ENCODE assay signal across 1 cellular context in the genomic region with DNA sequence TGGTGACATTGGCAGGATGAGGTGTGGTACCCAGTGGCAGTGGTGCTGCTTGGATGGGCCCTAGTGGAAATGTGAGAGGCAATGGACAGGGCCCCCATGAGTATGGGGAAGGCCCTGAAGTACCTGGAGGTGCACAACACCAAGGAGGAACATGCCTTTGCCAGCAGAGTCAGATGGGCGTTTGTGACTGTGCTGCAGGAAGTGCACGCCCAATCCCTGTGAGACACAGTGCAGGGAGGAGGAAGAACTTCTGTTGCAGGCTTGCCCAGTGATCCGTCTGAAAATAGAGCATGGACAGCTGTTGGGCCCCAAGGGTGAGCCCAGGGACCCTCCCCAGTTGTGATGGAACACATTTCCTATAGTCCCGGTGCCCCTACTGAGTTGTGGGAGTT.
TF ChIP-seq lines count a peak whose summit lies in the region.

No MANE protein-coding gene starts in this region.

TF ChIP-seq in IMR-90, 13 proteins besides CTCF, POLR2A, EP300 and RAD21:
- no peak for TF ChIP-seq RCOR1 (IDR thresholded peaks at IDR 0.05; ENCODE audit: insufficient replicate concordance, low read length)
- no peak for TF ChIP-seq FOS (IDR thresholded peaks at IDR 0.05; ENCODE audit: low read depth, low read length)
- TF ChIP-seq, protein P1, sequence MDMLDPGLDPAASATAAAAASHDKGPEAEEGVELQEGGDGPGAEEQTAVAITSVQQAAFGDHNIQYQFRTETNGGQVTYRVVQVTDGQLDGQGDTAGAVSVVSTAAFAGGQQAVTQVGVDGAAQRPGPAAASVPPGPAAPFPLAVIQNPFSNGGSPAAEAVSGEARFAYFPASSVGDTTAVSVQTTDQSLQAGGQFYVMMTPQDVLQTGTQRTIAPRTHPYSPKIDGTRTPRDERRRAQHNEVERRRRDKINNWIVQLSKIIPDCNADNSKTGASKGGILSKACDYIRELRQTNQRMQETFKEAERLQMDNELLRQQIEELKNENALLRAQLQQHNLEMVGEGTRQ (IDR thresholded peaks at IDR 0.05; ENCODE audit: low read depth, low read length) = no peak
- no peak for TF ChIP-seq NFE2L2 (IDR thresholded peaks at IDR 0.05; ENCODE audit: low read depth, low read length)
- no peak for TF ChIP-seq RFX5 (IDR thresholded peaks at IDR 0.05; ENCODE audit: low read depth, low read length)
- no peak for TF ChIP-seq BHLHE40 (IDR thresholded peaks at IDR 0.05; ENCODE audit: low read depth, low read length)
- no peak for TF ChIP-seq MXI1 (IDR thresholded peaks at IDR 0.05; ENCODE audit: borderline replicate concordance, low read depth, low read length)
- TF ChIP-seq CEBPB (IDR thresholded peaks at IDR 0.05; ENCODE audit: low read depth, low read length) = no peak
- no peak for TF ChIP-seq CHD1 (IDR thresholded peaks at IDR 0.05; ENCODE audit: low read depth, low read length)
- TF ChIP-seq, protein P2, sequence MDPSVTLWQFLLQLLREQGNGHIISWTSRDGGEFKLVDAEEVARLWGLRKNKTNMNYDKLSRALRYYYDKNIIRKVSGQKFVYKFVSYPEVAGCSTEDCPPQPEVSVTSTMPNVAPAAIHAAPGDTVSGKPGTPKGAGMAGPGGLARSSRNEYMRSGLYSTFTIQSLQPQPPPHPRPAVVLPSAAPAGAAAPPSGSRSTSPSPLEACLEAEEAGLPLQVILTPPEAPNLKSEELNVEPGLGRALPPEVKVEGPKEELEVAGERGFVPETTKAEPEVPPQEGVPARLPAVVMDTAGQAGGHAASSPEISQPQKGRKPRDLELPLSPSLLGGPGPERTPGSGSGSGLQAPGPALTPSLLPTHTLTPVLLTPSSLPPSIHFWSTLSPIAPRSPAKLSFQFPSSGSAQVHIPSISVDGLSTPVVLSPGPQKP (IDR thresholded peaks at IDR 0.05; ENCODE audit: borderline replicate concordance, low read depth, low read length) = no peak
- TF ChIP-seq SMC3 (IDR thresholded peaks at IDR 0.05; ENCODE audit: low read depth, low read length) = no peak
- no peak for TF ChIP-seq MAFK (IDR thresholded peaks at IDR 0.05; ENCODE audit: low read depth, low read length)
- TF ChIP-seq MAZ (IDR thresholded peaks at IDR 0.05; ENCODE audit: borderline replicate concordance, low read depth, low read length) = no peak
